Comparison of ENCODE assay signal across 8 cellular contexts in the genomic region with DNA sequence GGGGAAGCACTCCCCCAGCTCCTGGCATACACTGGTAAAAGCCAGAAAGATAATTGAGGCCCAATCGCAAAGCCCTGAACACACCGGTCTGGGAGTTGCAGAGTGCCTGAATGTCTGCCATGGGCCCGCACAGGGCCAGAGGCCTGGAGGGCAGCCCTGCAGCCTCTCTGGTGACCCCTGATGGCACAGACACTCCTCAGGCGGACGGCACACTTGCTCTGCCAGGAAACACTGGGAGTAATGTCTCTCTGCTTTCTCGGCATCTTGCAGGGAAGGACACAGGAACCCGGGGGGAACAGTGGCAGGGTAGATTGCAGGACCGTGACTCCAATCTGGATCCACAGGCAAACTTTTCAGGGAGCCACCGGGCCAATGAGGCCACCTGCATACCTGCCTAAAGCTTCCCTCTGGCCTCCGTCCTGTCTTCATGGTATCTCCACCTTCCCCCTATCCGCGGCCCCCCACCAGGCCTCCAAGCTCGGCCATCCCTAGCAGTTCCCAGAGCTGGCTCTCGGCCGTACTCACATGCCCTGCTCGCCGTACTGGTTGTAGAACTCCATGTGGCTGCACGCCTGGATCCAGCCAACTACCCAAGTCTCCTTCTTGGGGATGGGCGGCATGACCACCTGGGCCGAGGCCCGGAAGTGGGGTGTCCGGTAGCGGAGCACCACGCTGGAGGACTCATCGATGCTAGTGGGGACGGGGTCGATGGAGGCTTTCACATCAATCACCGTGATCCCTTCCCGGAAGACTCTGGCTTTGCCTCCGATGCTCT. TPM values are rescaled to one million over a fixed set of nuclear protein-coding genes. Genes with fewer than 3 reads are reported as not detected.
A peak's percentile ranks its signal among the peaks of the same experiment; 100 is the strongest.
DNase-seq lines count a peak whose midpoint lies in the region; ATAC-seq and TF ChIP-seq lines count a peak whose summit lies in the region.

No MANE protein-coding gene starts in this region.

- ATAC-seq in naive thymus-derived CD4-positive, alpha-beta T cell, result no peak
- no peak for ATAC-seq in GM21717 (IDR thresholded peaks at IDR 0.05; ENCODE audit: unreplicated experiment)
- no peak for ATAC-seq in HG02884 (IDR thresholded peaks at IDR 0.05; ENCODE audit: unreplicated experiment)

- intact Hi-C loops in breast epithelium (cut with DNase I; ENCODE audit: low total_unique reads), result no loop called here
- intact Hi-C loops in naive thymus-derived CD4-positive, alpha-beta T cell (cut with micrococcal nuclease), result loop anchor here (5.0 to 10.0 kb wide), 5 partner anchors 62 to 1079 kb away; a partner anchor contains a TSS

- peaks cover 0 to 2% of the 10 kb centered on the region in 2 donors for H3K27me3 Mint-ChIP-seq in CD8-positive, alpha-beta memory T cell
- no peaks in the 10 kb centered on the region for H3K27me3 Mint-ChIP-seq in naive thymus-derived CD4-positive, alpha-beta T cell

- TF ChIP-seq CTCF in breast epithelium (IDR thresholded peaks at IDR 0.05), result no peak

- H3K27ac ChIP-seq in CD8-positive, alpha-beta memory T cell (ENCODE audit: low read depth, low read length), result peak overlapping the region; percentile 94
- H3K27ac ChIP-seq in KOPT-K1 (ENCODE audit: low read depth, low read length, poor library complexity, severe bottlenecking), result peak overlapping the region; percentile 85
- peak overlapping the region; percentile 48 to 75 for H3K27ac ChIP-seq in breast epithelium
- peak overlapping the region; percentile 96 for H3K27ac ChIP-seq in naive thymus-derived CD4-positive, alpha-beta T cell (ENCODE audit: low read depth, low read length)

- H3K9me3 Mint-ChIP-seq in CD8-positive, alpha-beta memory T cell, result no peaks in the 10 kb centered on the region
- H3K9me3 Mint-ChIP-seq in naive thymus-derived CD4-positive, alpha-beta T cell, result peaks cover 0 to 6% (median 0%) of the 10 kb centered on the region in 11 donors

- peaks cover 4% of the 10 kb centered on the region for H3K36me3 ChIP-seq in CD8-positive, alpha-beta memory T cell (ENCODE audit: insufficient read depth, low read length)
- H3K36me3 ChIP-seq in KOPT-K1 (ENCODE audit: insufficient read depth, low read length) (no peaks in the 10 kb centered on the region), breast epithelium (no peaks in the 10 kb centered on the region)
- H3K36me3 ChIP-seq in naive thymus-derived CD4-positive, alpha-beta T cell (ENCODE audit: control insufficient read depth in 2 of 3, insufficient read depth in 3 of 3, low read length in 3 of 3), result peaks cover 0 to 35% (median 0%) of the 10 kb centered on the region in 3 experiments

- peaks cover 35 to 42% (median 39%) of the 10 kb centered on the region in 3 donors for H3K4me1 Mint-ChIP-seq in CD8-positive, alpha-beta memory T cell
- peaks cover 16 to 40% (median 36%) of the 10 kb centered on the region in 7 donors for H3K4me1 Mint-ChIP-seq in naive thymus-derived CD4-positive, alpha-beta T cell

- peaks cover 37% of the 10 kb centered on the region for H3K4me1 ChIP-seq in CD8-positive, alpha-beta memory T cell (ENCODE audit: insufficient read depth, low read length)
- H3K4me1 ChIP-seq in breast epithelium, result no peaks in the 10 kb centered on the region
- peaks cover 30 to 35% of the 10 kb centered on the region in 2 donors for H3K4me1 ChIP-seq in naive thymus-derived CD4-positive, alpha-beta T cell (ENCODE audit: control insufficient read depth in 2 of 2, insufficient read depth in 2 of 2, low read length in 2 of 2)

- TF ChIP-seq POLR2A in breast epithelium (IDR thresholded peaks at IDR 0.05), result no peak

- peak overlapping the region; percentile 79 to 99 (median 96) for H3K27ac Mint-ChIP-seq in CD8-positive, alpha-beta memory T cell
- peak overlapping the region; percentile 88 to 100 (median 98) for H3K27ac Mint-ChIP-seq in naive thymus-derived CD4-positive, alpha-beta T cell

- no peaks in the 10 kb centered on the region for H3K9me3 ChIP-seq in CD8-positive, alpha-beta memory T cell (ENCODE audit: low read length)
- no peaks in the 10 kb centered on the region for H3K9me3 ChIP-seq in KOPT-K1 (ENCODE audit: insufficient read depth, low read length, poor library complexity, severe bottlenecking)
- H3K9me3 ChIP-seq in breast epithelium, result no peaks in the 10 kb centered on the region
- H3K9me3 ChIP-seq in naive thymus-derived CD4-positive, alpha-beta T cell (ENCODE audit: control insufficient read depth in 2 of 3, low read length in 3 of 3), result no peaks in the 10 kb centered on the region

- peaks cover 3 to 48% (median 14%) of the 10 kb centered on the region in 3 donors for H3K36me3 Mint-ChIP-seq in CD8-positive, alpha-beta memory T cell
- H3K36me3 Mint-ChIP-seq in naive thymus-derived CD4-positive, alpha-beta T cell, result peaks cover 0 to 54% (median 31%) of the 10 kb centered on the region in 5 donors

- H3K27me3 ChIP-seq in CD8-positive, alpha-beta memory T cell (ENCODE audit: insufficient read depth, low read length, poor library complexity, severe bottlenecking), result no peaks in the 10 kb centered on the region
- H3K27me3 ChIP-seq in breast epithelium, result no peaks in the 10 kb centered on the region
- no peaks in the 10 kb centered on the region for H3K27me3 ChIP-seq in naive thymus-derived CD4-positive, alpha-beta T cell (ENCODE audit: control insufficient read depth in 2 of 2, insufficient read depth in 2 of 2, low read length in 2 of 2)

- POLR2A ChIA-PET in CD8-positive, alpha-beta memory T cell (lab: Charles Lee), result interaction anchor here (0.6 to 13.6 kb wide), 6 partner anchors 9 to 73 kb away, joined by 3 to 300 read pairs (median 6); no protein-coding TSS in a partner anchor
- POLR2A ChIA-PET in naive thymus-derived CD4-positive, alpha-beta T cell (lab: Charles Lee), result interaction anchor here (0.6 to 16.2 kb wide), 8 partner anchors 9 to 225 kb away, joined by 3 to 886 read pairs (median 6); no protein-coding TSS in a partner anchor

- H3K4me3 Mint-ChIP-seq in CD8-positive, alpha-beta memory T cell, result peak overlapping the region; percentile 90 to 100 (median 96)
- peak overlapping the region; percentile 83 to 100 (median 96) for H3K4me3 Mint-ChIP-seq in naive thymus-derived CD4-positive, alpha-beta T cell

- DNase-seq in CD8-positive, alpha-beta memory T cell, result no peak
- no peak for DNase-seq in breast epithelium (ENCODE audit: low spot score in 2 of 2)
- no peak for DNase-seq in naive thymus-derived CD4-positive, alpha-beta T cell
- no peak for DNase-seq in HK-2 (ENCODE audit: unreplicated experiment)
- DNase-seq in pons (ENCODE audit: low spot score), result no peak

- H3K4me3 ChIP-seq in CD8-positive, alpha-beta memory T cell (ENCODE audit: low read length), result peak overlapping the region; percentile 82
- peak overlapping the region; percentile 71 to 90 (median 73) for H3K4me3 ChIP-seq in breast epithelium
- peak overlapping the region; percentile 95 for H3K4me3 ChIP-seq in naive thymus-derived CD4-positive, alpha-beta T cell (ENCODE audit: low read length)

- CTCF ChIA-PET in CD8-positive, alpha-beta memory T cell (lab: Charles Lee), result interaction anchor here (0.5 to 16.5 kb wide), 6 partner anchors 12 to 94 kb away, joined by 3 to 248 read pairs (median 4); no protein-coding TSS in a partner anchor
- CTCF ChIA-PET in naive thymus-derived CD4-positive, alpha-beta T cell (lab: Charles Lee), result interaction anchor here (0.6 to 1.5 kb wide), 3 partner anchors 9 to 19 kb away, joined by 3 to 10 read pairs (median 5); no protein-coding TSS in a partner anchor

RNA-seq across cellular contexts. Expression of a gene that starts 0.8 kb away (rescaled TPM):
- total RNA-seq in CD8-positive, alpha-beta memory T cell, result 10 to 100 TPM; 43.6 to 44.4 TPM
- polyA plus RNA-seq in CD8-positive, alpha-beta memory T cell, result 27.6 TPM
- 1 to 10 TPM; 1.6 to 3.7 (median 2.5) TPM for total RNA-seq in breast epithelium
- 100 to 1,000 TPM in 3 of 5 experiments, 10 to 100 TPM in 2; 64.6 to 114 (median 104) TPM for total RNA-seq in naive thymus-derived CD4-positive, alpha-beta T cell
- 10 to 100 TPM; 10.5 to 24.8 TPM for polyA plus RNA-seq in naive thymus-derived CD4-positive, alpha-beta T cell

RNA-seq across cellular contexts. Expression of a gene that starts 14.0 kb away (rescaled TPM):
- not detected for total RNA-seq in CD8-positive, alpha-beta memory T cell
- not detected for polyA plus RNA-seq in CD8-positive, alpha-beta memory T cell
- total RNA-seq in breast epithelium, result 10 to 100 TPM in 1 of 3 donors, 1 to 10 TPM in 2; 5.0 to 14.1 (median 9.3) TPM
- under 1 TPM in 4 of 5 experiments, not detected in 1; 0.12 to 0.24 (median 0.14) TPM for total RNA-seq in naive thymus-derived CD4-positive, alpha-beta T cell
- polyA plus RNA-seq in naive thymus-derived CD4-positive, alpha-beta T cell, result under 1 TPM; 0.24 to 0.71 TPM

Comparison
In these comparisons a context has a peak if more than half of its experiments do, and no peak if none do; other contexts are left out.
1. RNA of a gene that starts 0.8 kb away (total RNA-seq): 64.6 to 114 TPM in naive thymus-derived CD4-positive, alpha-beta T cell and 43.6 to 44.4 TPM in CD8-positive, alpha-beta memory T cell; 1.6 to 3.7 TPM in breast epithelium; every median in the first group is over 4 times any median in the second.
2. RNA of a gene that starts 14.0 kb away (total RNA-seq): 5.0 to 14.1 TPM in breast epithelium; 0.12 to 0.24 TPM in naive thymus-derived CD4-positive, alpha-beta T cell and not detected in CD8-positive, alpha-beta memory T cell; every median in the first group is over 4 times any median in the second.
3. Peak in every context shown above with its lines, with median percentiles within 50 percentile points of each other: H3K27ac ChIP-seq and H3K4me3 ChIP-seq.